In the genomic region with DNA sequence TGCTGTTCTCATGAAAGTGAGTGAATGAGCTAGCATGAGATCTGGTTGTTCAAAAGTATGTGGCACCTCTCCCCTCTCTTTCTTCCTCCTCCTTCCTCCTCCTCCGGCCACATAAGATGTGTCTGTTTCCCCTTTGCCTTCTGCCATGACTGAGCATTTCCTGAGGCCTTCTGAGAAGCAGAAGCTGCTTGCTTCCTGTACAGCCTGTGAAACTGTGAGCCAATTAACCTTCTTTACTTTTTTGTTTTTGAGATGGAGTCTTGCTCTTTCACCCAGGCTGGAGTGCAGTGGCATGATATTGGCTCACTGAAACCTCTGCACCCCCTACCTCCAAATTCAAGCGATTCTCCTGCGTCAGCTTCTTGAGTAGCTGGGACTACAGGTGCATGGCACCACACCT, we compare ENCODE assay signal across 14 cellular contexts. TPM values are rescaled to one million over a fixed set of nuclear protein-coding genes. Genes with fewer than 3 reads are reported as not detected.
DNase-seq lines count a peak whose midpoint lies in the region; ATAC-seq and TF ChIP-seq lines count a peak whose summit lies in the region.
"Had no signal": no experiment of that assay in that cellular context is flagged by ENCODE, and none has a peak within 500 bp of the region (broad histone marks: within the 10 kb centered on the region; RNA-seq: fewer than 3 reads in every experiment).

No MANE protein-coding gene starts in this region.

- no peak for TF ChIP-seq CTCF in CD4-positive, alpha-beta T cell (IDR thresholded peaks at IDR 0.05)
- TF ChIP-seq CTCF in Caco-2 (IDR thresholded peaks at IDR 0.05; ENCODE audit: insufficient read depth in 1 of 2, low read depth in 1 of 2, low read length in 1 of 2, severe bottlenecking in 1 of 2, unreplicated experiment in 1 of 2): no peak

- peak overlapping the region; percentile 32 for H3K4me3 Mint-ChIP-seq in CD4-positive, alpha-beta T cell
- H3K4me3 Mint-ChIP-seq in activated CD4-positive, alpha-beta memory T cell treated with anti-CD3 and anti-CD28 coated beads, Interleukin-2, amount 10 ng/mL, durations not matched to agents 7 days and 5 days: peak overlapping the region; percentile 11
- no peak overlapping the region for H3K4me3 Mint-ChIP-seq in Caco-2 (ENCODE audit: unreplicated experiment)

- no peaks in the 10 kb centered on the region for H3K36me3 Mint-ChIP-seq in CD4-positive, alpha-beta T cell (ENCODE audit: low read depth)
- peaks cover 43% of the 10 kb centered on the region for H3K36me3 Mint-ChIP-seq in activated CD4-positive, alpha-beta memory T cell treated with anti-CD3 and anti-CD28 coated beads, Interleukin-2, amount 10 ng/mL, durations not matched to agents 7 days and 5 days (ENCODE audit: low read depth)
- no peaks in the 10 kb centered on the region for H3K36me3 Mint-ChIP-seq in Caco-2 (ENCODE audit: insufficient read depth, unreplicated experiment)

- no peak overlapping the region for H3K27ac ChIP-seq in CD4-positive, alpha-beta T cell (ENCODE audit: low read depth, low read length)
- H3K27ac ChIP-seq: uterus had no signal

- H3K9me3 ChIP-seq in CD4-positive, alpha-beta T cell (ENCODE audit: control insufficient read depth, low read length): no peaks in the 10 kb centered on the region
- H3K9me3 ChIP-seq in Caco-2: 0 out of 2 replicates have a peak, but pooled peaks cover 10% of the 10 kb centered on the region
- H3K9me3 ChIP-seq: uterus had no signal

- intact Hi-C loops in CD4-positive, alpha-beta T cell (cut with DNase I, micrococcal nuclease): no loop called here
- intact Hi-C loops in Caco-2 (cut with micrococcal nuclease; ENCODE audit: unreplicated experiment): no loop called here

- no TSS peak for BruUV-seq in Caco-2 (replicated peaks; lab: Mats Ljungman, UMichigan)

- CTCF ChIA-PET in CD4-positive, alpha-beta T cell (lab: Charles Lee): no interaction called here
- CTCF ChIA-PET in activated CD4-positive, alpha-beta memory T cell treated with anti-CD3 and anti-CD28 coated beads, Interleukin-2, amount 10 ng/mL, durations not matched to agents 7 days and 5 days (lab: Charles Lee): interaction anchor here (1.2 to 1.7 kb wide), 4 partner anchors 10 to 638 kb away, joined by 3 to 6 read pairs (median 4); no protein-coding TSS in a partner anchor
- CTCF ChIA-PET in Caco-2 (lab: Charles Lee): no interaction called here

- peak; percentile 86 for ATAC-seq in CD4-positive, alpha-beta T cell (ENCODE audit: poor library complexity)
- no peak for ATAC-seq in esophagus mucosa
- no peak for ATAC-seq in HG02884 (IDR thresholded peaks at IDR 0.05; ENCODE audit: unreplicated experiment)
- ATAC-seq: HCT116 had no signal

- no peaks in the 10 kb centered on the region for H3K27me3 ChIP-seq in CD4-positive, alpha-beta T cell (ENCODE audit: control insufficient read depth, insufficient read depth, low read length)
- H3K27me3 ChIP-seq in Caco-2 (replicated peaks; ENCODE audit: control insufficient read depth, insufficient read depth, low read length): no peaks in the 10 kb centered on the region
- H3K27me3 ChIP-seq: uterus had no signal

- H3K27me3 Mint-ChIP-seq in CD4-positive, alpha-beta T cell: no peaks in the 10 kb centered on the region
- no peaks in the 10 kb centered on the region for H3K27me3 Mint-ChIP-seq in activated CD4-positive, alpha-beta memory T cell treated with anti-CD3 and anti-CD28 coated beads, Interleukin-2, amount 10 ng/mL, durations not matched to agents 7 days and 5 days
- H3K27me3 Mint-ChIP-seq in Caco-2 (ENCODE audit: insufficient read depth, unreplicated experiment): no peaks in the 10 kb centered on the region

- no peaks in the 10 kb centered on the region for H3K36me3 ChIP-seq in Caco-2 (ENCODE audit: control insufficient read depth, insufficient read depth, low read length)
- H3K36me3 ChIP-seq: uterus had no signal

- H3K4me1 Mint-ChIP-seq in CD4-positive, alpha-beta T cell (ENCODE audit: low read depth): peaks cover 40% of the 10 kb centered on the region
- H3K4me1 Mint-ChIP-seq in activated CD4-positive, alpha-beta memory T cell treated with anti-CD3 and anti-CD28 coated beads, Interleukin-2, amount 10 ng/mL, durations not matched to agents 7 days and 5 days: peaks cover 51% of the 10 kb centered on the region
- H3K4me1 Mint-ChIP-seq in Caco-2 (ENCODE audit: low read depth, unreplicated experiment): peaks cover 34% of the 10 kb centered on the region

- H3K4me3 ChIP-seq in Jurkat, Clone E6-1 (ENCODE audit: low read length): no peak overlapping the region
- no peak overlapping the region for H3K4me3 ChIP-seq in Caco-2 (ENCODE audit: low read depth, low read length)
- H3K4me3 ChIP-seq: uterus had no signal

- POLR2A ChIA-PET in CD4-positive, alpha-beta T cell (lab: Charles Lee): interaction anchor here (1.4 kb wide), 1 partner anchor 174 kb away, joined by 4 read pairs; a partner anchor contains a TSS
- POLR2A ChIA-PET in activated CD4-positive, alpha-beta memory T cell treated with anti-CD3 and anti-CD28 coated beads, Interleukin-2, amount 10 ng/mL, durations not matched to agents 7 days and 5 days (lab: Charles Lee): interaction anchor here (1.0 to 3.1 kb wide), 5 partner anchors 11 to 309 kb away, joined by 3 to 12 read pairs (median 3); a partner anchor contains a TSS
- POLR2A ChIA-PET in Caco-2 (lab: Charles Lee): no interaction called here

- H3K27ac Mint-ChIP-seq in CD4-positive, alpha-beta T cell: peak overlapping the region; percentile 74
- peak overlapping the region; percentile 93 for H3K27ac Mint-ChIP-seq in activated CD4-positive, alpha-beta memory T cell treated with anti-CD3 and anti-CD28 coated beads, Interleukin-2, amount 10 ng/mL, durations not matched to agents 7 days and 5 days
- no peak overlapping the region for H3K27ac Mint-ChIP-seq in Caco-2 (ENCODE audit: unreplicated experiment)

- H3K9me3 Mint-ChIP-seq in CD4-positive, alpha-beta T cell: no peaks in the 10 kb centered on the region
- peaks cover 19% of the 10 kb centered on the region for H3K9me3 Mint-ChIP-seq in activated CD4-positive, alpha-beta memory T cell treated with anti-CD3 and anti-CD28 coated beads, Interleukin-2, amount 10 ng/mL, durations not matched to agents 7 days and 5 days
- H3K9me3 Mint-ChIP-seq in Caco-2 (ENCODE audit: unreplicated experiment): peaks cover 11% of the 10 kb centered on the region

- DNase-seq in CD4-positive, alpha-beta T cell: peak in 6 of 10 experiments; percentile 2 to 43 (median 16)
- DNase-seq in Jurkat, Clone E6-1 (ENCODE audit: low read depth, low spot score): peak; percentile 79
- DNase-seq in activated CD4-positive, alpha-beta memory T cell treated with anti-CD3 and anti-CD28 coated beads, Interleukin-2, amount 10 ng/mL, durations not matched to agents 7 days and 5 days: peak; percentile 63
- DNase-seq in medulla oblongata (ENCODE audit: extremely low spot score) (peak; percentile 67), Caco-2 (no peak), NCI-H1436 treated with DMSO at 0.1 percent for 48 hours (lab: John Stamatoyannopoulos, UW) (no peak)
- DNase-seq: DMS53, foreskin fibroblast, uterus had no signal

- peaks cover 28% of the 10 kb centered on the region for H3K4me1 ChIP-seq in Caco-2
- H3K4me1 ChIP-seq: uterus had no signal

RNA-seq across cellular contexts. Expression of a gene that starts 6.1 kb away (rescaled TPM):
- total RNA-seq in CD4-positive, alpha-beta T cell: under 1 TPM; 0.22 to 0.47 TPM
- polyA plus RNA-seq in Jurkat, Clone E6-1 (2012; ENCODE audit: insufficient read depth, insufficient read length): 4.1 TPM
- total RNA-seq in activated CD4-positive, alpha-beta memory T cell treated with anti-CD3 and anti-CD28 coated beads, Interleukin-2, amount 10 ng/mL, durations not matched to agents 7 days and 5 days: 1 to 10 TPM; 2.5 to 2.6 TPM
- 0.40 TPM for total RNA-seq in esophagus mucosa
- 0.66 TPM in 1 of 2 replicates, not detected in the other for total RNA-seq in Caco-2 (2022)
- total RNA-seq: NCI-H460, osteocyte had no signal

RNA-seq across cellular contexts. Expression of a gene that starts 37.1 kb away (rescaled TPM):
- 1 to 10 TPM; 1.7 to 2.1 TPM for total RNA-seq in CD4-positive, alpha-beta T cell
- polyA plus RNA-seq in Jurkat, Clone E6-1 (2012; ENCODE audit: insufficient read depth, insufficient read length): 3.1 TPM
- under 1 TPM; 0.78 to 0.81 TPM for total RNA-seq in activated CD4-positive, alpha-beta memory T cell treated with anti-CD3 and anti-CD28 coated beads, Interleukin-2, amount 10 ng/mL, durations not matched to agents 7 days and 5 days
- total RNA-seq in esophagus mucosa: 12.0 TPM
- 50.0 and 51.8 TPM in 2 replicates for total RNA-seq in Caco-2 (2022)

Comparison
In these comparisons a context has a peak if more than half of its experiments do, and no peak if none do; other contexts are left out.
1. DNase-seq: peak in CD4-positive, alpha-beta T cell (6 of 10), Jurkat, Clone E6-1 (single experiment), activated CD4-positive, alpha-beta memory T cell treated with anti-CD3 and anti-CD28 coated beads, Interleukin-2, amount 10 ng/mL, durations not matched to agents 7 days and 5 days (single experiment) and medulla oblongata (single experiment); none in Caco-2 (0 of 2) and NCI-H1436 treated with DMSO at 0.1 percent for 48 hours (single experiment).